In genomic region chr7:134985894-134986362, GRCh38 we compare ENCODE assay signal across 7 cellular contexts. TPM values are rescaled to one million over a fixed set of nuclear protein-coding genes. Genes with fewer than 3 reads are reported as not detected.
A peak's percentile ranks its signal among the peaks of the same experiment; 100 is the strongest.
DNase-seq lines count a peak whose midpoint lies in the region; ATAC-seq and TF ChIP-seq lines count a peak whose summit lies in the region.

No MANE protein-coding gene starts in this region.

- peak; percentile 30 for ATAC-seq in GM19025 (IDR thresholded peaks at IDR 0.05; ENCODE audit: low read depth, unreplicated experiment)
- peak; percentile 37 for ATAC-seq in HG02981 (IDR thresholded peaks at IDR 0.05; ENCODE audit: unreplicated experiment)
- ATAC-seq in activated naive CD4-positive, alpha-beta T cell treated with anti-CD3 and anti-CD28 coated beads, Interleukin-2, amount 50 U/mL, for 72 hours, result peak in 1 of 2 donors; percentile 61
- ATAC-seq in right lobe of liver, result no peak
- ATAC-seq in left colon, result no peak

- peaks cover 0 to 6% (median 2%) of the 10 kb centered on the region in 4 donors for H3K4me1 ChIP-seq in right lobe of liver
- peaks cover 0 to 6% of the 10 kb centered on the region in 2 donors for H3K4me1 ChIP-seq in uterus

- TF ChIP-seq POLR2A in right lobe of liver (IDR thresholded peaks at IDR 0.05) (no peak), uterus (IDR thresholded peaks at IDR 0.05) (no peak)

- H3K27ac ChIP-seq in right lobe of liver (peak overlapping the region; percentile 89 to 92 (median 92)), uterus (peak overlapping the region; percentile 95)

- no peaks in the 10 kb centered on the region for H3K9me3 ChIP-seq in right lobe of liver
- H3K9me3 ChIP-seq in uterus, result no peaks in the 10 kb centered on the region

- H3K27ac Mint-ChIP-seq in activated naive CD4-positive, alpha-beta T cell treated with anti-CD3 and anti-CD28 coated beads, Interleukin-2, amount 50 U/mL, for 72 hours, result peak overlapping the region; percentile 98

- H3K27me3 ChIP-seq in right lobe of liver (no peaks in the 10 kb centered on the region), uterus (no peaks in the 10 kb centered on the region)

- intact Hi-C loops in right lobe of liver (cut with DNase I), result no loop called here
- intact Hi-C loops in uterus (cut with DNase I; ENCODE audit: low total_unique reads), result no loop called here
- intact Hi-C loops in left colon (cut with DNase I, micrococcal nuclease), result loop anchor here in 1 of 2 donors (5.0 kb wide), 1 partner anchor 161 kb away; the partner anchor contains the start of gene TMEM140

- no peaks in the 10 kb centered on the region for H3K9me3 Mint-ChIP-seq in activated naive CD4-positive, alpha-beta T cell treated with anti-CD3 and anti-CD28 coated beads, Interleukin-2, amount 50 U/mL, for 72 hours

- WGBS in right lobe of liver (ENCODE audit: insufficient coverage, low coverage, low lambda C conversion rate, missing lambda C conversion rate), result 58% methylated on average over 7 of the region's 8 CpGs

- TF ChIP-seq CTCF in right lobe of liver (IDR thresholded peaks at IDR 0.05), result no peak
- TF ChIP-seq CTCF in uterus (IDR thresholded peaks at IDR 0.05), result no peak

- H3K36me3 Mint-ChIP-seq in activated naive CD4-positive, alpha-beta T cell treated with anti-CD3 and anti-CD28 coated beads, Interleukin-2, amount 50 U/mL, for 72 hours, result peaks cover 10 to 11% of the 10 kb centered on the region in 2 donors

- no peak for DNase-seq in activated naive CD4-positive, alpha-beta T cell treated with anti-CD3 and anti-CD28 coated beads, Interleukin-2, amount 50 U/mL, for 72 hours (ENCODE audit: low spot score in 2 of 2)
- no peak for DNase-seq in right lobe of liver
- no peak for DNase-seq in uterus
- no peak for DNase-seq in left colon
- DNase-seq in glomerular visceral epithelial cell (ENCODE audit: extremely low spot score), result no peak

- no peaks in the 10 kb centered on the region for H3K36me3 ChIP-seq in right lobe of liver
- H3K36me3 ChIP-seq in uterus, result no peaks in the 10 kb centered on the region

- H3K4me3 ChIP-seq in right lobe of liver (peak overlapping the region; percentile 61 to 79 (median 68)), uterus (peak overlapping the region; percentile 63 to 90)

RNA-seq across cellular contexts. Expression of gene AGBL3, which starts 0.4 kb away (rescaled TPM):
- total RNA-seq in activated naive CD4-positive, alpha-beta T cell treated with anti-CD3 and anti-CD28 coated beads, Interleukin-2, amount 50 U/mL, for 72 hours, result 1 to 10 TPM; 2.3 to 2.4 TPM
- total RNA-seq in right lobe of liver, result 1 to 10 TPM; 1.2 to 3.5 (median 2.2) TPM
- total RNA-seq in uterus, result 10 to 100 TPM in 1 of 4 donors, 1 to 10 TPM in 2, under 1 TPM in 1; 0.29 to 12.5 (median 5.3) TPM
- under 1 TPM; 0.64 to 0.78 TPM for total RNA-seq in left colon

Comparison
In these comparisons a context has a peak if more than half of its experiments do, and no peak if none do; other contexts are left out.
1. ATAC-seq: peak in GM19025 (single experiment) and HG02981 (single experiment); none in right lobe of liver (0 of 4) and left colon (single experiment).